Comparison of ENCODE assay signal across 29 cellular contexts in the genomic region with DNA sequence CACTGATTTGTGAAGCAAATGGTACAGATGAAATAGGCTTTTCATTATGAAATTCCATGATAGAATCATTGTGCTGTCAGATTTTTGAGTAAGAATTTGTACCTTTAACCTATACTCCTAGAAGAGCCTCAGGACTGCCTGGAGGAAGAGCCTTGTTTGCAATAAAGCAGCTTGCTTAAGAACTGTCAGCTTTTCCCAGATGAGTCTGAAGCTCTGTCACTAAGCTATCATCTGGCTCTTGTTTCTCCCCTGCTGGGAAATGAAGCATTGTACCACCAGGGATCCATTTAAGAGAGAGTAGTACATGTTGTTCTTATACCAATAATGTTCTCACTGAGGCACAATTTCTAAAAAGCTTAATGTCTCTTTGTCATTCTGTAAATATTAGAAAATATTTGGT.
DNase-seq lines count a peak whose midpoint lies in the region; ATAC-seq and TF ChIP-seq lines count a peak whose summit lies in the region.
"Had no signal": no experiment of that assay in that cellular context is flagged by ENCODE, and none has a peak within 500 bp of the region (broad histone marks: within the 10 kb centered on the region; RNA-seq: fewer than 3 reads in every experiment).

No MANE protein-coding gene starts in this region.

- in situ Hi-C loops in astrocyte of the spinal cord (cut with HindIII; ENCODE audit: low sequenced_read_pairs): no loop called here

- no peaks in the 10 kb centered on the region for H3K9me3 ChIP-seq in muscle layer of colon (ENCODE audit: low read length)
- no peaks in the 10 kb centered on the region for H3K9me3 ChIP-seq in suprapubic skin
- H3K9me3 ChIP-seq: neutrophil, Peyer's patch, prostate gland had no signal

- no peak for TF ChIP-seq EP300 in suprapubic skin (IDR thresholded peaks at IDR 0.05)

- H3K36me3 ChIP-seq in muscle layer of colon (ENCODE audit: insufficient read depth, low read length) (peaks cover 56% of the 10 kb centered on the region), suprapubic skin (peaks cover 29% of the 10 kb centered on the region)
- H3K36me3 ChIP-seq: prostate gland had no signal

- TF ChIP-seq CTCF in astrocyte of the spinal cord (IDR thresholded peaks at IDR 0.05; ENCODE audit: low read depth, low read length) (no peak), suprapubic skin (IDR thresholded peaks at IDR 0.05) (no peak)

- TF ChIP-seq POLR2A in suprapubic skin (IDR thresholded peaks at IDR 0.05): no peak

- no peaks in the 10 kb centered on the region for H3K27me3 ChIP-seq in muscle layer of colon (ENCODE audit: control insufficient read depth in 1 of 2, insufficient read depth in 2 of 2, low read length in 2 of 2)
- H3K27me3 ChIP-seq in suprapubic skin: no peaks in the 10 kb centered on the region
- H3K27me3 ChIP-seq: neutrophil, Peyer's patch had no signal

- H3K9ac ChIP-seq in muscle layer of colon (ENCODE audit: low read length): no peak overlapping the region

- H3K27ac ChIP-seq in muscle layer of colon (ENCODE audit: low read depth, low read length) (peak overlapping the region; percentile 27), suprapubic skin (peak overlapping the region; percentile 70)
- H3K27ac ChIP-seq: neutrophil, Peyer's patch, prostate gland had no signal

- H3K4me1 ChIP-seq in muscle layer of colon (ENCODE audit: insufficient read depth, low read length): peaks cover 41% of the 10 kb centered on the region
- peaks cover 6% of the 10 kb centered on the region for H3K4me1 ChIP-seq in suprapubic skin

- peak; percentile 17 for DNase-seq in NCI-H69 (lab: John Stamatoyannopoulos, UW)
- peak; percentile 35 for DNase-seq in astrocyte of the spinal cord (ENCODE audit: low read depth, low spot score)
- no peak for DNase-seq in suprapubic skin (ENCODE audit: low spot score in 2 of 2)
- no peak for DNase-seq in NCI-H1694 (lab: John Stamatoyannopoulos, UW)
- DNase-seq: activated CD4-positive, alpha-beta T cell treated with anti-CD3 and anti-CD28 coated beads, Interleukin-2, amount 50 U/mL, for 1 hour; activated naive CD4-positive, alpha-beta T cell treated with anti-CD3 and anti-CD28 coated beads for 36 hours; activated T-cell treated with anti-CD3 and anti-CD28 coated beads, Interleukin-2, amount 50 U/mL, for 72 hours; amygdala; CD4-positive, CD25-positive, alpha-beta regulatory T cell; cortex of kidney; endodermal cell; GOT3; hippocampal formation; mesenchymal stem cell; NCI-H1694 treated with DMSO at 0.1 percent for 48 hours; NCI-H2171 treated with DMSO at 0.1 percent for 48 hours; NCI-H748 treated with DMSO at 0.1 percent for 48 hours; Peyer's patch; SHP77 treated with DMSO at 0.1 percent for 48 hours; stimulated activated CD4-positive, alpha-beta T cell treated with anti-CD3 and anti-CD28 coated beads, Interleukin-1b, Interleukin-23, amount 100 ng/mL, for 48 hours; stimulated activated CD8-positive, alpha-beta memory T cell treated with anti-CD3 and anti-CD28 coated beads, Interleukin-4, amount 100 ng/mL, for 48 hours; SW 1271; T1000 had no signal

- no peak overlapping the region for H3K4me3 ChIP-seq in astrocyte of the spinal cord (ENCODE audit: low read depth, low read length)
- H3K4me3 ChIP-seq in muscle layer of colon (ENCODE audit: low read depth in 1 of 2, low read length in 2 of 2): no peak overlapping the region
- no peak overlapping the region for H3K4me3 ChIP-seq in suprapubic skin
- H3K4me3 ChIP-seq: Peyer's patch, prostate gland had no signal

- ATAC-seq in GM19455 (IDR thresholded peaks at IDR 0.05; ENCODE audit: unreplicated experiment) (no peak), HG03354 (IDR thresholded peaks at IDR 0.05; ENCODE audit: poor library complexity, severe bottlenecking, unreplicated experiment) (no peak)
- ATAC-seq: activated T-cell treated with anti-CD3 and anti-CD28 coated beads, Interleukin-2, amount 50 U/mL, for 72 hours; esophagus mucosa had no signal

Comparison
In these comparisons a context has a peak if more than half of its experiments do, and no peak if none do; other contexts are left out.
1. DNase-seq: peak in NCI-H69 (single experiment) and astrocyte of the spinal cord (single experiment); none in suprapubic skin (0 of 2) and NCI-H1694 (single experiment).